Comparison of ENCODE assay signal across 8 cellular contexts in genomic region chr7:42932861-42933591, GRCh38. TPM values are rescaled to one million over a fixed set of nuclear protein-coding genes. Genes with fewer than 3 reads are reported as not detected.
DNase-seq lines count a peak whose midpoint lies in the region; ATAC-seq and TF ChIP-seq lines count a peak whose summit lies in the region.

No MANE protein-coding gene starts in this region.

- peak; percentile 40 for DNase-seq in NCI-H1092 treated with DMSO at 0.1 percent for 48 hours (lab: John Stamatoyannopoulos, UW)
- DNase-seq in NCI-H1092 (lab: John Stamatoyannopoulos, UW), result no peak
- peak; percentile 15 for DNase-seq in NCI-H1105 treated with DMSO at 0.1 percent for 48 hours (lab: John Stamatoyannopoulos, UW)
- DNase-seq in body of pancreas, result peak in 3 of 4 donors; percentile 26 to 54 (median 47)
- DNase-seq in left lobe of liver (ENCODE audit: low spot score), result no peak
- peak; percentile 45 for DNase-seq in testis
- no peak for DNase-seq in posterior cingulate gyrus

- H3K27me3 ChIP-seq in body of pancreas (no peaks in the 10 kb centered on the region), testis (no peaks in the 10 kb centered on the region)

- TF ChIP-seq POLR2A in body of pancreas (IDR thresholded peaks at IDR 0.05) (no peak), testis (IDR thresholded peaks at IDR 0.05) (no peak)

- intact Hi-C loops in body of pancreas (cut with DNase I), result no loop called here
- intact Hi-C loops in testis (cut with DNase I; ENCODE audit: low total_unique reads), result no loop called here
- intact Hi-C loops in posterior cingulate gyrus (cut with DNase I), result loop anchor here (1.0 to 10.0 kb wide), 2 partner anchors 21 to 792 kb away; partner anchors contain the start of genes C7orf25 and COA1

- H3K27ac ChIP-seq in body of pancreas (peak overlapping the region in 3 of 4 donors; percentile 53 to 87 (median 81)), testis (peak overlapping the region; percentile 82)

- H3K4me1 ChIP-seq in body of pancreas, result peaks cover 47% of the 10 kb centered on the region
- peaks cover 22% of the 10 kb centered on the region for H3K4me1 ChIP-seq in testis

- ATAC-seq in body of pancreas, result peak; percentile 14
- ATAC-seq in left lobe of liver, result peak; percentile 40
- ATAC-seq in HG03159 (IDR thresholded peaks at IDR 0.05; ENCODE audit: unreplicated experiment), result no peak

- 0 to 1% methylated on average over 16 of the region's 16 CpGs for WGBS in body of pancreas, 2 donors
- 1% methylated on average over 16 of the region's 16 CpGs for whole genome bisulfite sequencing in testis, 2 donors

- TF ChIP-seq CTCF in body of pancreas (IDR thresholded peaks at IDR 0.05) (no peak), testis (IDR thresholded peaks at IDR 0.05) (no peak)

- H3K9me3 ChIP-seq in body of pancreas, result no peaks in the 10 kb centered on the region
- H3K9me3 ChIP-seq in testis, result no peaks in the 10 kb centered on the region

- H3K36me3 ChIP-seq in body of pancreas (replicated peaks in 1 of 2; ENCODE audit: insufficient read depth in 1 of 2, low read depth in 2 of 2) (peaks cover 0 to 8% of the 10 kb centered on the region in 2 donors), testis (ENCODE audit: low read depth, missing control alignments) (no peaks in the 10 kb centered on the region)

- peak overlapping the region; percentile 73 to 75 for H3K4me3 ChIP-seq in body of pancreas
- H3K4me3 ChIP-seq in testis, result peak overlapping the region; percentile 73 to 91

RNA-seq across cellular contexts. Expression of gene MRPL32, which starts 0.8 kb away (rescaled TPM):
- 10 to 100 TPM; 15.5 to 25.7 TPM for total RNA-seq in body of pancreas
- total RNA-seq in left lobe of liver, result 36.4 TPM
- total RNA-seq in testis, result 10 to 100 TPM; 50.1 to 56.8 TPM
- polyA plus RNA-seq in testis (ENCODE audit: insufficient read depth, low read depth, low replicate concordance), result 46.9 TPM

RNA-seq across cellular contexts. Expression of gene PSMA2, which starts 1.1 kb away (rescaled TPM):
- total RNA-seq in body of pancreas (10 to 100 TPM; 28.0 to 32.7 TPM), left lobe of liver (59.7 TPM), testis (10 to 100 TPM; 50.1 to 50.9 TPM)
- 114 TPM for polyA plus RNA-seq in testis (ENCODE audit: insufficient read depth, low read depth, low replicate concordance)

RNA-seq across cellular contexts. Expression of gene C7orf25, which starts 21.2 kb away (rescaled TPM):
- total RNA-seq in body of pancreas, result 1 to 10 TPM; 4.9 to 6.0 TPM
- 3.6 TPM for total RNA-seq in left lobe of liver
- total RNA-seq in testis, result 10 to 100 TPM; 21.2 to 23.5 TPM
- 4.7 TPM for polyA plus RNA-seq in testis (ENCODE audit: insufficient read depth, low read depth, low replicate concordance)

Comparison
In these comparisons a context has a peak if more than half of its experiments do, and no peak if none do; other contexts are left out.
1. DNase-seq: peak in NCI-H1092 treated with DMSO at 0.1 percent for 48 hours (single experiment), NCI-H1105 treated with DMSO at 0.1 percent for 48 hours (single experiment), body of pancreas (3 of 4) and testis (single experiment); none in NCI-H1092 (single experiment), left lobe of liver (single experiment) and posterior cingulate gyrus (0 of 10).